ENCODE assay signal across 2 cellular contexts in genomic region chr12:25322351-25322750, GRCh38.
TF ChIP-seq lines count a peak whose summit lies in the region.

No MANE protein-coding gene starts in this region.

TF ChIP-seq in SK-N-SH, 30 proteins besides CTCF, POLR2A, EP300 and RAD21:
- no peak for TF ChIP-seq IRF3 (IDR thresholded peaks at IDR 0.05; ENCODE audit: low read depth, low read length)
- TF ChIP-seq, protein P1, sequence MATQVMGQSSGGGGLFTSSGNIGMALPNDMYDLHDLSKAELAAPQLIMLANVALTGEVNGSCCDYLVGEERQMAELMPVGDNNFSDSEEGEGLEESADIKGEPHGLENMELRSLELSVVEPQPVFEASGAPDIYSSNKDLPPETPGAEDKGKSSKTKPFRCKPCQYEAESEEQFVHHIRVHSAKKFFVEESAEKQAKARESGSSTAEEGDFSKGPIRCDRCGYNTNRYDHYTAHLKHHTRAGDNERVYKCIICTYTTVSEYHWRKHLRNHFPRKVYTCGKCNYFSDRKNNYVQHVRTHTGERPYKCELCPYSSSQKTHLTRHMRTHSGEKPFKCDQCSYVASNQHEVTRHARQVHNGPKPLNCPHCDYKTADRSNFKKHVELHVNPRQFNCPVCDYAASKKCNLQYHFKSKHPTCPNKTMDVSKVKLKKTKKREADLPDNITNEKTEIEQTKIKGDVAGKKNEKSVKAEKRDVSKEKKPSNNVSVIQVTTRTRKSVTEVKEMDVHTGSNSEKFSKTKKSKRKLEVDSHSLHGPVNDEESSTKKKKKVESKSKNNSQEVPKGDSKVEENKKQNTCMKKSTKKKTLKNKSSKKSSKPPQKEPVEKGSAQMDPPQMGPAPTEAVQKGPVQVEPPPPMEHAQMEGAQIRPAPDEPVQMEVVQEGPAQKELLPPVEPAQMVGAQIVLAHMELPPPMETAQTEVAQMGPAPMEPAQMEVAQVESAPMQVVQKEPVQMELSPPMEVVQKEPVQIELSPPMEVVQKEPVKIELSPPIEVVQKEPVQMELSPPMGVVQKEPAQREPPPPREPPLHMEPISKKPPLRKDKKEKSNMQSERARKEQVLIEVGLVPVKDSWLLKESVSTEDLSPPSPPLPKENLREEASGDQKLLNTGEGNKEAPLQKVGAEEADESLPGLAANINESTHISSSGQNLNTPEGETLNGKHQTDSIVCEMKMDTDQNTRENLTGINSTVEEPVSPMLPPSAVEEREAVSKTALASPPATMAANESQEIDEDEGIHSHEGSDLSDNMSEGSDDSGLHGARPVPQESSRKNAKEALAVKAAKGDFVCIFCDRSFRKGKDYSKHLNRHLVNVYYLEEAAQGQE (IDR thresholded peaks at IDR 0.05; ENCODE audit: low read depth, low read length), result no peak
- no peak for TF ChIP-seq MEF2A (IDR thresholded peaks at IDR 0.05; ENCODE audit: borderline replicate concordance, low read depth)
- TF ChIP-seq RCOR1 (IDR thresholded peaks at IDR 0.05; ENCODE audit: low read length), result no peak

TF ChIP-seq in IMR-90, 13 proteins besides CTCF, POLR2A, EP300 and RAD21 (continued from another document):
- TF ChIP-seq, protein P2, sequence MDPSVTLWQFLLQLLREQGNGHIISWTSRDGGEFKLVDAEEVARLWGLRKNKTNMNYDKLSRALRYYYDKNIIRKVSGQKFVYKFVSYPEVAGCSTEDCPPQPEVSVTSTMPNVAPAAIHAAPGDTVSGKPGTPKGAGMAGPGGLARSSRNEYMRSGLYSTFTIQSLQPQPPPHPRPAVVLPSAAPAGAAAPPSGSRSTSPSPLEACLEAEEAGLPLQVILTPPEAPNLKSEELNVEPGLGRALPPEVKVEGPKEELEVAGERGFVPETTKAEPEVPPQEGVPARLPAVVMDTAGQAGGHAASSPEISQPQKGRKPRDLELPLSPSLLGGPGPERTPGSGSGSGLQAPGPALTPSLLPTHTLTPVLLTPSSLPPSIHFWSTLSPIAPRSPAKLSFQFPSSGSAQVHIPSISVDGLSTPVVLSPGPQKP (IDR thresholded peaks at IDR 0.05; ENCODE audit: borderline replicate concordance, low read depth, low read length), result no peak
- TF ChIP-seq CEBPB (IDR thresholded peaks at IDR 0.05; ENCODE audit: low read depth, low read length), result no peak
- TF ChIP-seq, protein P3, sequence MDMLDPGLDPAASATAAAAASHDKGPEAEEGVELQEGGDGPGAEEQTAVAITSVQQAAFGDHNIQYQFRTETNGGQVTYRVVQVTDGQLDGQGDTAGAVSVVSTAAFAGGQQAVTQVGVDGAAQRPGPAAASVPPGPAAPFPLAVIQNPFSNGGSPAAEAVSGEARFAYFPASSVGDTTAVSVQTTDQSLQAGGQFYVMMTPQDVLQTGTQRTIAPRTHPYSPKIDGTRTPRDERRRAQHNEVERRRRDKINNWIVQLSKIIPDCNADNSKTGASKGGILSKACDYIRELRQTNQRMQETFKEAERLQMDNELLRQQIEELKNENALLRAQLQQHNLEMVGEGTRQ (IDR thresholded peaks at IDR 0.05; ENCODE audit: low read depth, low read length), result no peak
- no peak for TF ChIP-seq MAFK (IDR thresholded peaks at IDR 0.05; ENCODE audit: low read depth, low read length)
- TF ChIP-seq RCOR1 (IDR thresholded peaks at IDR 0.05; ENCODE audit: insufficient replicate concordance, low read length), result no peak
